In the genomic region with DNA sequence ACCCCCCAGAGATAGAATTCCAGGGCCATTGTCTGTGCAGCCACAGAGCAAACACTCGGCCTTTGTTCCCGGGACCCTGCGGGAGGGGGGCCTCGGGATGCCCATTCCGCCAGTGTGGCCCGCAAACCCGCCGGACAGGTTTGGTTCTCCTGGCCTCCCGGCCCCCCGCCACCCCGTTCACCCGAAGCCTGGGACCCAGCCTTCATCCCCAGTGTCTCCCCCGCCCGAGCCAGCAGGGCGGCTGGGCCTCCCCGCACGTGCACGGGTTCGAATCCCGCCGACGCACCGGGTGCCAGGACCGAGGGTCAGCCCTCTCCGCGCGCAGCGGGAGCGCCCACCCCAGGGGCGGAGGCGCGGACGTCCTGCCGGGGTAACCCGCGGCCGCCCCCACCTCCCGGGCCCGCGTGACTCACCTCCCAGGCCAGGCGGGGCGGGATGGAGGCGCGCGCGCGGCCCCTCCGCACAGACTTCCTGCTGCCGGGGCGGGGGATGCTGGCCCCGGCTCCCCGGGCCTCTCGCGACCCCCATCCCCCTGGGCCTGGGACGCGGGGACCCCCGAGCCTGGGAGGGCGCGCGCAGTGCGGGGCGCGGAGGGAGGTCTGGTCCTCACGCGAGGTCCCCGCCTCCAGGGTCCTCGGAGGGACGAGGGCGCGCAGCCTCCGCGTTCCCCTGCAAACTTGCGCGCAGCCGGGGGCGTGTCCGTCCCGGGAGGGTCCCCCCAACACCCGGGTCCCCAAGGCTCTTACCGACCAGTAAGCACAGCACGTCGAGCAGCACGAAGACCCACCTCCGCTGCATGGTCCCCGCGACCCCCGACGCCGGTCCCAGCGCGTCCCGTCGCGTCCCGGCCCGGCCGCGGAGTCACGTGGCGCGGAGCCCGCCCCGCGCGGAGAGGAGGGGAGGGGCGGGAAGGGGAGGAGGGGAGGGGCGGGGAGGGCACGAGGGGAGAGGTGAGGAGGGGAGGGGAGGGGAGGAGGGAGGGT, we compare ENCODE assay signal across 1 cellular context.
TF ChIP-seq lines count a peak whose summit lies in the region.

TSS of gene PLPP2 (minus strand) at position 865 of the 983 bp plus-strand sequence. CDS start at position 798, 67 bp downstream.

TF ChIP-seq in K562, 482 proteins besides CTCF, POLR2A, EP300 and RAD21 (continues in another document):
- TF ChIP-seq ZBTB7A (IDR thresholded peaks at IDR 0.05; ENCODE audit: borderline replicate concordance, control insufficient read depth, low read depth, low read length) (peak; percentile 61; the same call in 1 of the 2 replicates), POLR2G (IDR thresholded peaks at IDR 0.05; ENCODE audit: low read depth, low read length) (0 out of 2 replicates have a peak, but pooled peaks have one; percentile 35), L3MBTL2 (IDR thresholded peaks at IDR 0.05) (peak; percentile 49), FOXP1 (CRISPR knock-in tag; IDR thresholded peaks at IDR 0.05) (no peak), LARP7 (IDR thresholded peaks at IDR 0.05) (no peak), SMAD1 (IDR thresholded peaks at IDR 0.05; ENCODE audit: low read depth, low read length, partially characterized antibody) (no peak), SMC3 (conservative IDR thresholded peaks at IDR 0.05; ENCODE audit: insufficient read depth, low read depth, low read length) (no peak), ZFPM2 (CRISPR knock-in tag; IDR thresholded peaks at IDR 0.05) (no peak), PCBP1 (IDR thresholded peaks at IDR 0.05; ENCODE audit: low read depth, low read length, poor library complexity, severe bottlenecking) (peak; percentile 34), POLR2AphosphoS5 (IDR thresholded peaks at IDR 0.05; ENCODE audit: control insufficient read depth, insufficient read depth, low read depth, low read length) (no peak), PRMT5 (CRISPR knock-in tag; IDR thresholded peaks at IDR 0.05) (no peak), ZNF431 (CRISPR knock-in tag; IDR thresholded peaks at IDR 0.05) (no peak), TEAD2 (tag; IDR thresholded peaks at IDR 0.05) (no peak), NR4A1 (CRISPR knock-in tag; IDR thresholded peaks at IDR 0.05) (no peak), NR4A1 (tag; IDR thresholded peaks at IDR 0.05) (no peak), TAF7 (tag; IDR thresholded peaks at IDR 0.05) (no peak), IFI16 (CRISPR knock-in tag; IDR thresholded peaks at IDR 0.05) (no peak), ZNF778 (CRISPR knock-in tag; IDR thresholded peaks at IDR 0.05) (no peak), VEZF1 (CRISPR knock-in tag; IDR thresholded peaks at IDR 0.05) (peak; percentile 22; the same call in 1 of the 2 replicates), NFIC (IDR thresholded peaks at IDR 0.05) (peak; percentile 20; the same call in 1 of the 2 replicates), FIP1L1 (IDR thresholded peaks at IDR 0.05; ENCODE audit: low read depth, low read length, poor library complexity, severe bottlenecking) (peak; percentile 33), CHD4 (IDR thresholded peaks at IDR 0.05; ENCODE audit: insufficient read depth, insufficient replicate concordance, low read depth, low read length, poor library complexity, severe bottlenecking) (no peak), NCOA6 (IDR thresholded peaks at IDR 0.05) (peak; percentile 44; the same call in 1 of the 2 replicates), RBFOX2 (IDR thresholded peaks at IDR 0.05; ENCODE audit: low read depth, low read length) (peak; percentile 20), NFYB (IDR thresholded peaks at IDR 0.05; ENCODE audit: extremely low read depth, insufficient read length) (no peak), HNRNPUL1 (IDR thresholded peaks at IDR 0.05; ENCODE audit: low read length) (no peak), OTX1 (CRISPR knock-in tag; IDR thresholded peaks at IDR 0.05) (no peak), USF2 (CRISPR knock-in tag; IDR thresholded peaks at IDR 0.05) (peak; percentile 59), ZNF740 (CRISPR knock-in tag; IDR thresholded peaks at IDR 0.05) (0 out of 2 replicates have a peak, but pooled peaks have one; percentile 30), ZNF740 (tag; IDR thresholded peaks at IDR 0.05) (no peak), MCM2 (IDR thresholded peaks at IDR 0.05; ENCODE audit: low read depth) (no peak), CHAMP1 (IDR thresholded peaks at IDR 0.05) (no peak), ELF1 (tag; IDR thresholded peaks at IDR 0.05) (no peak), ZKSCAN8 (CRISPR knock-in tag; IDR thresholded peaks at IDR 0.05) (peak; percentile 65; the same call in 1 of the 2 replicates), ATF3 (IDR thresholded peaks at IDR 0.05) (no peak), ATF3 (CRISPR knock-in tag; conservative IDR thresholded peaks at IDR 0.05) (no peak), GATAD2B (IDR thresholded peaks at IDR 0.05; ENCODE audit: borderline replicate concordance) (no peak), HMG20A (CRISPR knock-in tag; conservative IDR thresholded peaks at IDR 0.05) (no peak), ZNF511 (CRISPR knock-in tag; IDR thresholded peaks at IDR 0.05) (no peak), NFRKB (IDR thresholded peaks at IDR 0.05; ENCODE audit: low read depth) (no peak), ZBTB8A (IDR thresholded peaks at IDR 0.05; ENCODE audit: partially characterized antibody) (no peak), UBTF (IDR thresholded peaks at IDR 0.05; ENCODE audit: borderline replicate concordance in 1 of 2, low read depth in 2 of 2, low read length in 2 of 2) (no peak)
- TF ChIP-seq, protein P1, sequence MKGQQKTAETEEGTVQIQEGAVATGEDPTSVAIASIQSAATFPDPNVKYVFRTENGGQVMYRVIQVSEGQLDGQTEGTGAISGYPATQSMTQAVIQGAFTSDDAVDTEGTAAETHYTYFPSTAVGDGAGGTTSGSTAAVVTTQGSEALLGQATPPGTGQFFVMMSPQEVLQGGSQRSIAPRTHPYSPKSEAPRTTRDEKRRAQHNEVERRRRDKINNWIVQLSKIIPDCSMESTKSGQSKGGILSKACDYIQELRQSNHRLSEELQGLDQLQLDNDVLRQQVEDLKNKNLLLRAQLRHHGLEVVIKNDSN (CRISPR knock-in tag; IDR thresholded peaks at IDR 0.05): peak; percentile 79
- TF ChIP-seq, protein P2, sequence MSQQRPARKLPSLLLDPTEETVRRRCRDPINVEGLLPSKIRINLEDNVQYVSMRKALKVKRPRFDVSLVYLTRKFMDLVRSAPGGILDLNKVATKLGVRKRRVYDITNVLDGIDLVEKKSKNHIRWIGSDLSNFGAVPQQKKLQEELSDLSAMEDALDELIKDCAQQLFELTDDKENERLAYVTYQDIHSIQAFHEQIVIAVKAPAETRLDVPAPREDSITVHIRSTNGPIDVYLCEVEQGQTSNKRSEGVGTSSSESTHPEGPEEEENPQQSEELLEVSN (IDR thresholded peaks at IDR 0.05; ENCODE audit: borderline replicate concordance in 1 of 2, extremely low read depth in 1 of 2, insufficient read depth in 1 of 2, insufficient read length in 1 of 2, low read depth in 1 of 2, low read length in 1 of 2, poor library complexity in 1 of 2, severe bottlenecking in 1 of 2): peak; percentile 37 to 69
- TF ChIP-seq, protein P3, sequence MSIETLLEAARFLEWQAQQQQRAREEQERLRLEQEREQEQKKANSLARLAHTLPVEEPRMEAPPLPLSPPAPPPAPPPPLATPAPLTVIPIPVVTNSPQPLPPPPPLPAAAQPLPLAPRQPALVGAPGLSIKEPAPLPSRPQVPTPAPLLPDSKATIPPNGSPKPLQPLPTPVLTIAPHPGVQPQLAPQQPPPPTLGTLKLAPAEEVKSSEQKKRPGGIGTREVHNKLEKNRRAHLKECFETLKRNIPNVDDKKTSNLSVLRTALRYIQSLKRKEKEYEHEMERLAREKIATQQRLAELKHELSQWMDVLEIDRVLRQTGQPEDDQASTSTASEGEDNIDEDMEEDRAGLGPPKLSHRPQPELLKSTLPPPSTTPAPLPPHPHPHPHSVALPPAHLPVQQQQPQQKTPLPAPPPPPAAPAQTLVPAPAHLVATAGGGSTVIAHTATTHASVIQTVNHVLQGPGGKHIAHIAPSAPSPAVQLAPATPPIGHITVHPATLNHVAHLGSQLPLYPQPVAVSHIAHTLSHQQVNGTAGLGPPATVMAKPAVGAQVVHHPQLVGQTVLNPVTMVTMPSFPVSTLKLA (conservative IDR thresholded peaks at IDR 0.05): no peak
- TF ChIP-seq, protein P4, sequence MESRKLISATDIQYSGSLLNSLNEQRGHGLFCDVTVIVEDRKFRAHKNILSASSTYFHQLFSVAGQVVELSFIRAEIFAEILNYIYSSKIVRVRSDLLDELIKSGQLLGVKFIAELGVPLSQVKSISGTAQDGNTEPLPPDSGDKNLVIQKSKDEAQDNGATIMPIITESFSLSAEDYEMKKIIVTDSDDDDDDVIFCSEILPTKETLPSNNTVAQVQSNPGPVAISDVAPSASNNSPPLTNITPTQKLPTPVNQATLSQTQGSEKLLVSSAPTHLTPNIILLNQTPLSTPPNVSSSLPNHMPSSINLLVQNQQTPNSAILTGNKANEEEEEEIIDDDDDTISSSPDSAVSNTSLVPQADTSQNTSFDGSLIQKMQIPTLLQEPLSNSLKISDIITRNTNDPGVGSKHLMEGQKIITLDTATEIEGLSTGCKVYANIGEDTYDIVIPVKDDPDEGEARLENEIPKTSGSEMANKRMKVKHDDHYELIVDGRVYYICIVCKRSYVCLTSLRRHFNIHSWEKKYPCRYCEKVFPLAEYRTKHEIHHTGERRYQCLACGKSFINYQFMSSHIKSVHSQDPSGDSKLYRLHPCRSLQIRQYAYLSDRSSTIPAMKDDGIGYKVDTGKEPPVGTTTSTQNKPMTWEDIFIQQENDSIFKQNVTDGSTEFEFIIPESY (CRISPR knock-in tag; IDR thresholded peaks at IDR 0.05): peak; percentile 38; the same call in 1 of the 2 replicates
